ENCODE assay signal across 29 cellular contexts in the genomic region with DNA sequence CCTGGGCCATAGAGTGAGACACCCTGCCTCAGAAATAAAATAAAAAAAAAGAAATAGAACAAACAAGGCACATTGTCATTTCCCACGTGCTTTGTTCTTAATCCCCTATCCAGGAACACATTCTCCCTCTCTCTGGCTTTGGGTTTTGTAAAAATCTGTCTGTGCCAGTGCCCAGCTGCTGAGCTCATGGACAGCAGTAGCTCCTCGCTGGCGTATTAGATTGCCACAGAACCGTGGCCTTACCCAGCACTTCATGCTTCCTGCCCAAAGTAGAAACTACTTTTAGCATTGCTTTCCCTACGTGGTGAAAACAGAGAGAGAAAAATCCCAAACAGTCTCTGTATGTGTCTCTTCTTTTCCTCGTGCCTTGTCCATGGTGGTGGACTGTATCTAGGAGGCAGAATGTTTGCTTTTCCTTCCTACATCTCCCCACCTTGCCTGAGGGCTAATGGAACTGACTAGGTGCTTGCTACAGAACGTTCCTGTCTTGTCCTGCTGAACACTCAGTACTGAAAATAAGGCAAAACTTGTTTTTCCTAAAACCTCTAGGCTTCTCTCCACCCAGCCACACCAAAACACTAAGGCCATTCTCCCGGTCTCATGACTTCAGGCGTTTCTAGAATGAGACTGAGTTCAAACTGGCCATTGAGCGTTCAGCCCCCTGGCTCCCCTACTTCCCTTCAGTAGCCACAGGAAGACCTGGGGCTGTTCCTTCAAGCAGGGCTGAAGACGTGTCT. TPM values are rescaled to one million over a fixed set of nuclear protein-coding genes. Genes with fewer than 3 reads are reported as not detected.
DNase-seq lines count a peak whose midpoint lies in the region; ATAC-seq and TF ChIP-seq lines count a peak whose summit lies in the region.
"Had no signal": no experiment of that assay in that cellular context is flagged by ENCODE, and none has a peak within 500 bp of the region (broad histone marks: within the 10 kb centered on the region; RNA-seq: fewer than 3 reads in every experiment).

No MANE protein-coding gene starts in this region.

- no peak for TF ChIP-seq CTCF in breast epithelium (IDR thresholded peaks at IDR 0.05)
- no peak for TF ChIP-seq CTCF in MCF 10A (IDR thresholded peaks at IDR 0.05; ENCODE audit: unreplicated experiment)
- TF ChIP-seq CTCF in omental fat pad (IDR thresholded peaks at IDR 0.05), result no peak
- no peak for TF ChIP-seq CTCF in GM10248 (IDR thresholded peaks at IDR 0.05; ENCODE audit: control extremely low read depth, extremely low read depth, low read depth, missing control alignments)

- H3K27ac Mint-ChIP-seq in MCF 10A (ENCODE audit: low read depth, unreplicated experiment), result no peak overlapping the region
- H3K27ac Mint-ChIP-seq: activated CD8-positive, alpha-beta memory T cell treated with anti-CD3 and anti-CD28 coated beads, Interleukin-2, amount 10 ng/mL, durations not matched to agents 7 days and 5 days had no signal

- no peaks in the 10 kb centered on the region for H3K36me3 ChIP-seq in breast epithelium

- CTCF ChIA-PET in MCF 10A (lab: Yijun Ruan, JAX), result interaction anchor here (0.7 to 1.3 kb wide), 3 partner anchors 8 to 304 kb away, joined by 3 to 5 read pairs (median 4); no protein-coding TSS in a partner anchor
- CTCF ChIA-PET in GM10248 (lab: Yijun Ruan, JAX), result interaction anchor here (1.5 to 14.0 kb wide), 4 partner anchors 8 to 42 kb away, joined by 5 to 404 read pairs (median 14); no protein-coding TSS in a partner anchor

- H3K36me3 Mint-ChIP-seq in MCF 10A (ENCODE audit: insufficient read depth, unreplicated experiment), result peaks cover 39% of the 10 kb centered on the region
- H3K36me3 Mint-ChIP-seq: activated CD8-positive, alpha-beta memory T cell treated with anti-CD3 and anti-CD28 coated beads, Interleukin-2, amount 10 ng/mL, durations not matched to agents 7 days and 5 days had no signal

- no peak for ATAC-seq in omental fat pad (ENCODE audit: low FRiP score)
- ATAC-seq: activated CD4-positive, CD25-positive, alpha-beta regulatory T cell treated with anti-CD3 and anti-CD28 coated beads, Interleukin-2, amount 50 U/mL, for 24 hours; activated CD8-positive, alpha-beta memory T cell treated with anti-CD3 and anti-CD28 coated beads, Interleukin-2, amount 10 ng/mL, durations not matched to agents 7 days and 5 days; HepG2; naive thymus-derived CD8-positive, alpha-beta T cell had no signal

- POLR2A ChIA-PET in MCF 10A (lab: Yijun Ruan, JAX), result no interaction called here
- POLR2A ChIA-PET in GM10248 (lab: Yijun Ruan, JAX), result no interaction called here

- no peaks in the 10 kb centered on the region for H3K27me3 ChIP-seq in breast epithelium
- H3K27me3 ChIP-seq: ascending aorta, SJSA1, spleen, vagina had no signal

- no TSS peak for BruUV-seq in MCF 10A (replicated peaks; lab: Mats Ljungman, UMichigan)

- intact Hi-C loops in breast epithelium (cut with DNase I; ENCODE audit: low total_unique reads), result no loop called here
- intact Hi-C loops in MCF 10A (cut with micrococcal nuclease), result no loop called here

- H3K9me3 ChIP-seq in breast epithelium, result no peaks in the 10 kb centered on the region
- H3K9me3 ChIP-seq: ascending aorta, SJSA1, spleen, vagina had no signal

- no peaks in the 10 kb centered on the region for H3K27me3 Mint-ChIP-seq in MCF 10A (ENCODE audit: insufficient read depth, unreplicated experiment)
- H3K27me3 Mint-ChIP-seq: activated CD8-positive, alpha-beta memory T cell treated with anti-CD3 and anti-CD28 coated beads, Interleukin-2, amount 10 ng/mL, durations not matched to agents 7 days and 5 days; CD4-positive, alpha-beta memory T cell; naive thymus-derived CD8-positive, alpha-beta T cell had no signal

- H3K4me1 Mint-ChIP-seq in MCF 10A (ENCODE audit: insufficient read depth, unreplicated experiment), result peaks cover 6% of the 10 kb centered on the region
- H3K4me1 Mint-ChIP-seq: activated CD8-positive, alpha-beta memory T cell treated with anti-CD3 and anti-CD28 coated beads, Interleukin-2, amount 10 ng/mL, durations not matched to agents 7 days and 5 days; CD4-positive, alpha-beta memory T cell; naive thymus-derived CD8-positive, alpha-beta T cell had no signal

- TF ChIP-seq POLR2A in breast epithelium (IDR thresholded peaks at IDR 0.05), result no peak

- peak in 1 of 2 donors; percentile 74 for DNase-seq in breast epithelium (ENCODE audit: low spot score in 2 of 2)
- DNase-seq in MCF 10A (ENCODE audit: unreplicated experiment), result no peak
- DNase-seq in myocyte (ENCODE audit: low read depth), result peak; percentile 75
- DNase-seq in omental fat pad (ENCODE audit: low spot score), result no peak
- no peak for DNase-seq in GM10248 (ENCODE audit: extremely low spot score)
- DNase-seq in NCI-H128 (lab: John Stamatoyannopoulos, UW; ENCODE audit: unreplicated experiment), result no peak
- no peak for DNase-seq in amniotic stem cell (lab: John Stamatoyannopoulos, UW)
- DNase-seq: ACHN; activated CD8-positive, alpha-beta memory T cell treated with anti-CD3 and anti-CD28 coated beads, Interleukin-2, amount 10 ng/mL, durations not matched to agents 7 days and 5 days; activated effector memory CD4-positive, alpha-beta T cell treated with anti-CD3 and anti-CD28 coated beads, Interleukin-2, amount 50 U/mL, for 16 hours; CD4-positive, alpha-beta memory T cell; DMS79 treated with DMSO at 0.1 percent for 48 hours; HCEC 1CT; naive thymus-derived CD8-positive, alpha-beta T cell; NCI-H1436; NCI-H2171; NCI-H748 treated with DMSO at 0.1 percent for 48 hours; OCI-M1; spleen; stimulated activated CD8-positive, alpha-beta memory T cell treated with anti-CD3 and anti-CD28 coated beads, Interleukin-4, amount 100 ng/mL, for 48 hours; substantia nigra; T-helper 2 cell had no signal

- H3K27ac ChIP-seq in breast epithelium (peak overlapping the region; percentile 84 to 88), cingulate gyrus (ENCODE audit: low read depth, low read length) (peak overlapping the region; percentile 44)
- H3K27ac ChIP-seq: ascending aorta, SJSA1, spleen, vagina had no signal

- H3K9me3 Mint-ChIP-seq in MCF 10A (ENCODE audit: unreplicated experiment), result no peaks in the 10 kb centered on the region
- H3K9me3 Mint-ChIP-seq: naive thymus-derived CD8-positive, alpha-beta T cell had no signal

- H3K4me3 Mint-ChIP-seq in MCF 10A (ENCODE audit: unreplicated experiment), result no peak overlapping the region
- H3K4me3 Mint-ChIP-seq: activated CD8-positive, alpha-beta memory T cell treated with anti-CD3 and anti-CD28 coated beads, Interleukin-2, amount 10 ng/mL, durations not matched to agents 7 days and 5 days; CD4-positive, alpha-beta memory T cell; naive thymus-derived CD8-positive, alpha-beta T cell had no signal

- peaks cover 0 to 7% of the 10 kb centered on the region in 2 donors for H3K4me1 ChIP-seq in breast epithelium
- H3K4me1 ChIP-seq: ascending aorta, SJSA1, vagina had no signal

- H3K4me3 ChIP-seq in breast epithelium, result peak overlapping the region in 2 of 3 donors; percentile 53 to 59
- H3K4me3 ChIP-seq: ascending aorta, lung, SJSA1, spleen, vagina had no signal

RNA-seq across cellular contexts. Expression of gene MNT, which starts 26.1 kb away (rescaled TPM):
- total RNA-seq in breast epithelium, result 10 to 100 TPM in 1 of 3 donors, 1 to 10 TPM in 2; 7.7 to 10.2 (median 8.8) TPM
- 25.5 and 32.5 TPM in 2 replicates for total RNA-seq in MCF 10A (2022)
- 6.4 and 8.5 TPM in 2 replicates for total RNA-seq in myocyte
- polyA plus RNA-seq in myocyte (2012), result 13.6 TPM
- 10 to 100 TPM; 11.9 to 23.2 (median 18.5) TPM for total RNA-seq in omental fat pad

RNA-seq across cellular contexts. Expression of gene SGSM2, which starts 37.4 kb away (rescaled TPM):
- total RNA-seq in breast epithelium (100 to 1,000 TPM in 1 of 3 donors, 10 to 100 TPM in 2; 27.8 to 125 (median 85.5) TPM), MCF 10A (2022) (26.5 and 35.1 TPM in 2 replicates), myocyte (69.9 and 70.1 TPM in 2 replicates), omental fat pad (10 to 100 TPM; 30.8 to 50.7 (median 39.8) TPM)
- 67.2 TPM for polyA plus RNA-seq in myocyte (2012)

RNA-seq across cellular contexts. Expression of gene TSR1, which starts 38.5 kb away (rescaled TPM):
- total RNA-seq in breast epithelium (10 to 100 TPM; 28.8 to 43.6 (median 43.0) TPM), MCF 10A (2022) (44.3 and 61.5 TPM in 2 replicates), myocyte (56.9 and 60.3 TPM in 2 replicates), omental fat pad (100 to 1,000 TPM in 1 of 4 donors, 10 to 100 TPM in 3; 31.6 to 124 (median 40.8) TPM)
- 21.4 TPM for polyA plus RNA-seq in myocyte (2012)
